15 cellular contexts compared by ENCODE assay signal in the genomic region with DNA sequence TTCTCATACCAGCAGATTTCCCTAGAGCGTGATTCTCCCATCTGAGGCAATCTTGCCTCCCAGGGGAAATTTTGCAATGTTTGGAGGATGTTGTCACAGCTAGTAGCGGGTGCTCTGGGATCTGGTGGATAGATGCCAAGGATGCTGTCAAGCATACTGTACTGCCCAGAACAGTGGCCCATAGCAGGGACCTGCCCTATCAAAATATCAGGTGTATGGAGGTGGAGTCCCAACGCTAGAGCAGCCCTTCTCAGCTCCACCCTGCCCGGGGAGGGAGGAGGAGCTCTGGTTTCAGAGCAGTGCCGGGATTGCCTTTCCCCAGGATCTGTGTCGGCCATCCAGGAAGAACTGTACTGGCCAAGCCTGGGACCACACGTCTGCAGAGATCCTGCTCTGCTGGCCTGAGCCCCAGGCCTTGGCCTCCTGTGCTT. TPM values are rescaled to one million over a fixed set of nuclear protein-coding genes. Genes with fewer than 3 reads are reported as not detected.
DNase-seq lines count a peak whose midpoint lies in the region; ATAC-seq and TF ChIP-seq lines count a peak whose summit lies in the region.
"Had no signal": no experiment of that assay in that cellular context is flagged by ENCODE, and none has a peak within 500 bp of the region (broad histone marks: within the 10 kb centered on the region; RNA-seq: fewer than 3 reads in every experiment).

No MANE protein-coding gene starts in this region.

- H3K27me3 Mint-ChIP-seq in activated T-cell treated with anti-CD3 and anti-CD28 coated beads, Interleukin-2, amount 50 U/mL, for 72 hours (ENCODE audit: low read depth), result peaks cover under 1% of the 10 kb centered on the region

- H3K9me3 Mint-ChIP-seq in activated T-cell treated with anti-CD3 and anti-CD28 coated beads, Interleukin-2, amount 50 U/mL, for 72 hours, result no peaks in the 10 kb centered on the region
- H3K9me3 Mint-ChIP-seq: immature natural killer cell, nephron had no signal

- peaks cover 20% of the 10 kb centered on the region for H3K4me1 ChIP-seq in adipocyte (ENCODE audit: control insufficient read depth, insufficient read depth, low read length)

- peaks cover 66% of the 10 kb centered on the region for H3K36me3 ChIP-seq in adipocyte (ENCODE audit: control insufficient read depth, insufficient read depth, low read length, severe bottlenecking)

- ATAC-seq in activated T-cell treated with anti-CD3 and anti-CD28 coated beads, Interleukin-2, amount 50 U/mL, for 72 hours (replicated peaks in 1 of 2), result no peak
- ATAC-seq in HG03108 (IDR thresholded peaks at IDR 0.05; ENCODE audit: unreplicated experiment), result no peak

- H3K27me3 ChIP-seq in adipocyte (replicated peaks; ENCODE audit: control insufficient read depth, insufficient read depth, low read length), result no peaks in the 10 kb centered on the region
- H3K27me3 ChIP-seq: upper lobe of left lung had no signal

- peaks cover 0 to 14% of the 10 kb centered on the region in 2 donors for H3K36me3 Mint-ChIP-seq in activated T-cell treated with anti-CD3 and anti-CD28 coated beads, Interleukin-2, amount 50 U/mL, for 72 hours (ENCODE audit: insufficient read depth in 2 of 2)

- no peak for DNase-seq in activated T-cell treated with anti-CD3 and anti-CD28 coated beads, Interleukin-2, amount 50 U/mL, for 72 hours
- DNase-seq in activated T-cell treated with anti-CD3 and anti-CD28 coated beads, Interleukin-2, amount 50 U/mL, for 48 hours, result no peak
- DNase-seq in adipocyte (ENCODE audit: low read depth), result peak; percentile 62
- peak; percentile 45 to 89 for DNase-seq in foreskin fibroblast
- peak; percentile 14 for DNase-seq in stromal cell of bone marrow (ENCODE audit: low read depth)
- no peak for DNase-seq in foreskin melanocyte
- no peak for DNase-seq in stimulated activated CD4-positive, alpha-beta T cell treated with anti-CD3 and anti-CD28 coated beads, Interleukin-15, amount 100 ng/mL, for 24 hours
- DNase-seq: DMS79 treated with DMSO at 0.1 percent for 48 hours, immature natural killer cell, MM.1S, NCI-H446, upper lobe of left lung had no signal

- H3K4me3 ChIP-seq in adipocyte (ENCODE audit: low read length) (no peak overlapping the region), foreskin fibroblast (ENCODE audit: low read depth in 1 of 2, low read length in 2 of 2) (no peak overlapping the region)
- H3K4me3 ChIP-seq: skin epidermis, upper lobe of left lung had no signal

- no peak for TF ChIP-seq CTCF in foreskin fibroblast (IDR thresholded peaks at IDR 0.05; ENCODE audit: low read depth, low read length)

- H3K4me1 Mint-ChIP-seq in activated T-cell treated with anti-CD3 and anti-CD28 coated beads, Interleukin-2, amount 50 U/mL, for 72 hours (ENCODE audit: low read depth), result peaks cover 12% of the 10 kb centered on the region

- H3K9me3 ChIP-seq in adipocyte (ENCODE audit: control insufficient read depth, low read length), result no peaks in the 10 kb centered on the region
- H3K9me3 ChIP-seq: upper lobe of left lung had no signal

- no peak overlapping the region for H3K4me3 Mint-ChIP-seq in activated T-cell treated with anti-CD3 and anti-CD28 coated beads, Interleukin-2, amount 50 U/mL, for 72 hours
- H3K4me3 Mint-ChIP-seq: immature natural killer cell, nephron had no signal

- H3K27ac Mint-ChIP-seq in activated T-cell treated with anti-CD3 and anti-CD28 coated beads, Interleukin-2, amount 50 U/mL, for 72 hours, result peak overlapping the region; percentile 31
- H3K27ac Mint-ChIP-seq: nephron had no signal

- no peak overlapping the region for H3K9ac ChIP-seq in adipocyte (ENCODE audit: low read length)

RNA-seq across cellular contexts. Expression of a gene that starts 10.9 kb away (rescaled TPM):
- 10 to 100 TPM; 48.9 to 49.5 TPM for total RNA-seq in activated T-cell treated with anti-CD3 and anti-CD28 coated beads, Interleukin-2, amount 50 U/mL, for 72 hours

RNA-seq across cellular contexts. Expression of a gene that starts 27.5 kb away (rescaled TPM):
- total RNA-seq in activated T-cell treated with anti-CD3 and anti-CD28 coated beads, Interleukin-2, amount 50 U/mL, for 72 hours, result 100 to 1,000 TPM; 241 to 266 TPM

RNA-seq across cellular contexts. Expression of a gene that starts 36.2 kb away (rescaled TPM):
- total RNA-seq in activated T-cell treated with anti-CD3 and anti-CD28 coated beads, Interleukin-2, amount 50 U/mL, for 72 hours, result 100 to 1,000 TPM; 297 to 311 TPM

Comparison
In these comparisons a context has a peak if more than half of its experiments do, and no peak if none do; other contexts are left out.
1. DNase-seq: peak in adipocyte (single experiment), foreskin fibroblast (2 of 2) and stromal cell of bone marrow (single experiment); none in activated T-cell treated with anti-CD3 and anti-CD28 coated beads, Interleukin-2, amount 50 U/mL, for 72 hours (0 of 2), activated T-cell treated with anti-CD3 and anti-CD28 coated beads, Interleukin-2, amount 50 U/mL, for 48 hours (0 of 2), foreskin melanocyte (single experiment) and stimulated activated CD4-positive, alpha-beta T cell treated with anti-CD3 and anti-CD28 coated beads, Interleukin-15, amount 100 ng/mL, for 24 hours (single experiment).